In genomic region chr22:20479612-20480196, GRCh38 we compare ENCODE assay signal across 1 cellular context.
A peak's percentile ranks its signal among the peaks of the same experiment; 100 is the strongest.
TF ChIP-seq lines count a peak whose summit lies in the region.

No MANE protein-coding gene starts in this region.

TF ChIP-seq in K562, 482 proteins besides CTCF, POLR2A, EP300 and RAD21 (continues in another document):
- 0 out of 2 replicates have a peak, but pooled peaks have one; percentile 43 for TF ChIP-seq EHMT2 (IDR thresholded peaks at IDR 0.05)
- peak; percentile 76 for TF ChIP-seq MAFG (tag; conservative IDR thresholded peaks at IDR 0.05)
- TF ChIP-seq ARID1B (IDR thresholded peaks at IDR 0.05) = 0 out of 2 replicates have a peak, but pooled peaks have one; percentile 19
- TF ChIP-seq CUX1 (CRISPR knock-in tag; IDR thresholded peaks at IDR 0.05) = no peak
- TF ChIP-seq ZNF644 (tag; IDR thresholded peaks at IDR 0.05; ENCODE audit: low read depth) = no peak
- TF ChIP-seq SUPT5H (IDR thresholded peaks at IDR 0.05) = 0 out of 2 replicates have a peak, but pooled peaks have one; percentile 16
- TF ChIP-seq NUFIP1 (IDR thresholded peaks at IDR 0.05; ENCODE audit: partially characterized antibody) = no peak
- TF ChIP-seq ZNF239 (CRISPR knock-in tag; IDR thresholded peaks at IDR 0.05) = no peak
- no peak for TF ChIP-seq TGIF2 (CRISPR knock-in tag; IDR thresholded peaks at IDR 0.05)
- TF ChIP-seq CGGBP1 (CRISPR knock-in tag; IDR thresholded peaks at IDR 0.05) = 0 out of 2 replicates have a peak, but pooled peaks have one; percentile 41
- no peak for TF ChIP-seq RUNX1 (IDR thresholded peaks at IDR 0.05; ENCODE audit: low read depth)
- TF ChIP-seq CREB1 (IDR thresholded peaks at IDR 0.05) = no peak
- TF ChIP-seq CREB1 (CRISPR knock-in tag; IDR thresholded peaks at IDR 0.05) = no peak
- no peak for TF ChIP-seq SMARCB1 (IDR thresholded peaks at IDR 0.05; ENCODE audit: insufficient read length, low read depth)
- no peak for TF ChIP-seq CCNT2 (IDR thresholded peaks at IDR 0.05; ENCODE audit: borderline replicate concordance, extremely low read depth, insufficient read length, low read depth, low read length)
- 0 out of 4 replicates have a peak, but pooled peaks of 1 of the 2 experiments have one; percentile 11 for TF ChIP-seq MLX (CRISPR knock-in tag; conservative IDR thresholded peaks at IDR 0.05)
- TF ChIP-seq GTF2F1 (IDR thresholded peaks at IDR 0.05; ENCODE audit: low read depth, low read length) = no peak
- TF ChIP-seq JUNB (CRISPR knock-in tag; conservative IDR thresholded peaks at IDR 0.05) = no peak
- no peak for TF ChIP-seq E2F3 (CRISPR knock-in tag; IDR thresholded peaks at IDR 0.05)
- TF ChIP-seq HDGF (IDR thresholded peaks at IDR 0.05) = peak; percentile 89
- no peak for TF ChIP-seq SAFB2 (IDR thresholded peaks at IDR 0.05; ENCODE audit: borderline replicate concordance, low read depth, low read length, severe bottlenecking)
- TF ChIP-seq NFIC (IDR thresholded peaks at IDR 0.05) = peak; percentile 55; the same call in 1 of the 2 replicates
- TF ChIP-seq POLR2AphosphoS2 (IDR thresholded peaks at IDR 0.05; ENCODE audit: low read length) = no peak
- TF ChIP-seq EGR1 (conservative IDR thresholded peaks at IDR 0.05) = no peak
- TF ChIP-seq CCAR2 (IDR thresholded peaks at IDR 0.05; ENCODE audit: low read depth, low read length) = no peak
- TF ChIP-seq MLLT1 (IDR thresholded peaks at IDR 0.05) = no peak
- TF ChIP-seq ZNF224 (CRISPR knock-in tag; IDR thresholded peaks at IDR 0.05) = no peak
- TF ChIP-seq ZNF518B (CRISPR knock-in tag; IDR thresholded peaks at IDR 0.05) = no peak
- no peak for TF ChIP-seq STAT5A (IDR thresholded peaks at IDR 0.05; ENCODE audit: borderline replicate concordance, low read length)
- TF ChIP-seq L3MBTL2 (IDR thresholded peaks at IDR 0.05) = peak; percentile 48; the same call in 1 of the 2 replicates
- TF ChIP-seq RBM14 (IDR thresholded peaks at IDR 0.05; ENCODE audit: borderline replicate concordance, insufficient read depth, low read depth, low read length) = no peak
- peak; percentile 53; the same call in 1 of the 2 replicates for TF ChIP-seq NBN (IDR thresholded peaks at IDR 0.05; ENCODE audit: low read depth)
- no peak for TF ChIP-seq CC2D1A (IDR thresholded peaks at IDR 0.05)
- TF ChIP-seq CREM (IDR thresholded peaks at IDR 0.05; ENCODE audit: low read depth) = no peak
- TF ChIP-seq ARID2 (IDR thresholded peaks at IDR 0.05) = 0 out of 2 replicates have a peak, but pooled peaks have one; percentile 7
- 0 out of 2 replicates have a peak, but pooled peaks have one; percentile 40 for TF ChIP-seq MAFK (IDR thresholded peaks at IDR 0.05; ENCODE audit: low read length)
- TF ChIP-seq NFE2 (IDR thresholded peaks at IDR 0.05; ENCODE audit: low read depth) = peak; percentile 38; the same call in 1 of the 2 replicates
- TF ChIP-seq C11orf30 (IDR thresholded peaks at IDR 0.05; ENCODE audit: low read depth) = peak; percentile 46; the same call in 1 of the 2 replicates
- no peak for TF ChIP-seq PYGO2 (tag; IDR thresholded peaks at IDR 0.05)
- TF ChIP-seq TOE1 (IDR thresholded peaks at IDR 0.05; ENCODE audit: borderline replicate concordance) = no peak
- 0 out of 2 replicates have a peak, but pooled peaks have one; percentile 12 for TF ChIP-seq TOE1 (CRISPR knock-in tag; IDR thresholded peaks at IDR 0.05; ENCODE audit: borderline replicate concordance, low read depth)
- TF ChIP-seq STAT5B (CRISPR knock-in tag; IDR thresholded peaks at IDR 0.05) = 0 out of 2 replicates have a peak, but pooled peaks have one; percentile 5
- no peak for TF ChIP-seq CHD7 (IDR thresholded peaks at IDR 0.05; ENCODE audit: low read depth, low read length)
- TF ChIP-seq SRSF3 (IDR thresholded peaks at IDR 0.05; ENCODE audit: insufficient read depth, low read length) = no peak
